31 cellular contexts compared by ENCODE assay signal in genomic region chr7:68265258-68265657, GRCh38.
"Had no signal": no experiment of that assay in that cellular context is flagged by ENCODE, and none has a peak within 500 bp of the region (broad histone marks: within the 10 kb centered on the region; RNA-seq: fewer than 3 reads in every experiment).

No MANE protein-coding gene starts in this region.

- H3K27me3 ChIP-seq: ascending aorta, cardiac muscle cell had no signal

- ATAC-seq: activated CD8-positive, alpha-beta T cell treated with anti-CD3 and anti-CD28 coated beads for 36 hours; activated naive CD8-positive, alpha-beta T cell treated with anti-CD3 and anti-CD28 coated beads, Interleukin-2, amount 50 U/mL, for 24 hours; activated T-cell treated with anti-CD3 and anti-CD28 coated beads, Interleukin-2, amount 50 U/mL, for 4 hours; activated T-cell treated with anti-CD3 and anti-CD28 coated beads, Interleukin-2, amount 50 U/mL, for 72 hours; activated T-helper 17 cell treated with anti-CD3 and anti-CD28 coated beads, Interleukin-2, amount 50 U/mL, for 72 hours; T-cell; T-helper 17 cell had no signal

- DNase-seq: activated B cell treated with CpG ODN at 0.5 μM for 24 hours; activated CD4-positive, alpha-beta memory T cell treated with anti-CD3 and anti-CD28 coated beads for 36 hours; activated CD4-positive, alpha-beta T cell treated with anti-CD3 and anti-CD28 coated beads for 4 hours; activated CD4-positive, alpha-beta T cell treated with anti-CD3 and anti-CD28 coated beads, Interleukin-2, amount 10 ng/mL, durations not matched to agents 24 days and 14 days; activated CD4-positive, alpha-beta T cell treated with anti-CD3 and anti-CD28 coated beads, Interleukin-2, amount 50 U/mL, for 1 hour; activated CD4-positive, alpha-beta T cell treated with anti-CD3 and anti-CD28 coated beads, Interleukin-2, amount 50 U/mL, for 4 hours; activated CD4-positive, CD25-positive, alpha-beta regulatory T cell treated with anti-CD3 and anti-CD28 coated beads, Interleukin-2, amount 50 U/mL, for 72 hours; activated CD8-positive, alpha-beta memory T cell treated with anti-CD3 and anti-CD28 coated beads, Interleukin-2, amount 50 U/mL, for 4 hours; activated CD8-positive, alpha-beta T cell treated with anti-CD3 and anti-CD28 coated beads for 36 hours; activated effector memory CD4-positive, alpha-beta T cell treated with anti-CD3 and anti-CD28 coated beads, Interleukin-2, amount 50 U/mL, for 16 hours; activated naive CD4-positive, alpha-beta T cell treated with anti-CD3 and anti-CD28 coated beads, Interleukin-2, amount 10 ng/mL, durations not matched to agents 7 days and 5 days; activated naive CD4-positive, alpha-beta T cell treated with Interleukin-2 at 50 U/mL for 16 hours; activated naive CD8-positive, alpha-beta T cell treated with anti-CD3 and anti-CD28 coated beads, Interleukin-2, amount 10 ng/mL, durations not matched to agents 7 days and 5 days; activated naive CD8-positive, alpha-beta T cell treated with anti-CD3 and anti-CD28 coated beads, Interleukin-2, amount 50 U/mL, for 24 hours; activated T-cell treated with anti-CD3 and anti-CD28 coated beads for 4 hours; activated T-cell treated with anti-CD3 and anti-CD28 coated beads, Interleukin-2, amount 50 U/mL, for 1 hour; activated T-cell treated with anti-CD3 and anti-CD28 coated beads, Interleukin-2, amount 50 U/mL, for 4 hours; activated T-cell treated with anti-CD3 and anti-CD28 coated beads, Interleukin-2, amount 50 U/mL, for 72 hours; amygdala; anterior cingulate cortex; caudate nucleus; cerebellar nuclear complex; T-cell; T-helper 17 cell; T1000 had no signal

- H3K36me3 ChIP-seq: ascending aorta, cardiac muscle cell had no signal

- H3K4me1 ChIP-seq: ascending aorta had no signal

- H3K27ac ChIP-seq: ascending aorta, cardiac muscle cell, VCaP had no signal

- FAIRE-seq: bronchial epithelial cell, TTC549 had no signal

- H3K4me3 ChIP-seq: ascending aorta, cardiac muscle cell had no signal
